ENCODE assay signal across 8 cellular contexts in genomic region chr17:80220709-80221215, GRCh38. TPM values are rescaled to one million over a fixed set of nuclear protein-coding genes. Genes with fewer than 3 reads are reported as not detected.
DNase-seq lines count a peak whose midpoint lies in the region; ATAC-seq and TF ChIP-seq lines count a peak whose summit lies in the region.

No MANE protein-coding gene starts in this region.

- no peaks in the 10 kb centered on the region for H3K9me3 ChIP-seq in neural cell (ENCODE audit: low read length)

- peaks cover 7% of the 10 kb centered on the region for H3K36me3 Mint-ChIP-seq in activated CD8-positive, alpha-beta memory T cell treated with anti-CD3 and anti-CD28 coated beads, Interleukin-2, amount 10 ng/mL, durations not matched to agents 7 days and 5 days

- H3K4me3 Mint-ChIP-seq in activated CD8-positive, alpha-beta memory T cell treated with anti-CD3 and anti-CD28 coated beads, Interleukin-2, amount 10 ng/mL, durations not matched to agents 7 days and 5 days = peak overlapping the region; percentile 56

- peak overlapping the region; percentile 8 for H2AFZ ChIP-seq in neural cell (ENCODE audit: low read depth, low read length)

- H3K9me3 Mint-ChIP-seq in activated CD8-positive, alpha-beta memory T cell treated with anti-CD3 and anti-CD28 coated beads, Interleukin-2, amount 10 ng/mL, durations not matched to agents 7 days and 5 days (ENCODE audit: low read depth) = no peaks in the 10 kb centered on the region

- TF ChIP-seq CTCF in AG04449 (IDR thresholded peaks at IDR 0.05; ENCODE audit: insufficient read depth, low read length, missing control alignments) (no peak), fibroblast of the aortic adventitia (IDR thresholded peaks at IDR 0.05; ENCODE audit: insufficient read depth, low read length) (no peak), neural cell (IDR thresholded peaks at IDR 0.05; ENCODE audit: poor library complexity, severe bottlenecking) (no peak)

- no peaks in the 10 kb centered on the region for H3K9me2 ChIP-seq in neural cell (ENCODE audit: insufficient read depth, low read length)

- peaks cover 4% of the 10 kb centered on the region for H3K27me3 Mint-ChIP-seq in activated CD8-positive, alpha-beta memory T cell treated with anti-CD3 and anti-CD28 coated beads, Interleukin-2, amount 10 ng/mL, durations not matched to agents 7 days and 5 days

- CTCF ChIA-PET in AG04449 (lab: Yijun Ruan, JAX) = no interaction called here
- CTCF ChIA-PET in HEK293T (lab: Yijun Ruan, JAX) = no interaction called here
- CTCF ChIA-PET in activated CD8-positive, alpha-beta memory T cell treated with anti-CD3 and anti-CD28 coated beads, Interleukin-2, amount 10 ng/mL, durations not matched to agents 7 days and 5 days (lab: Charles Lee) = interaction anchor here (3.3 kb wide), 1 partner anchor 24 kb away, joined by 14 read pairs; no protein-coding TSS in a partner anchor

- no peaks in the 10 kb centered on the region for H3K27me3 ChIP-seq in neural cell (ENCODE audit: insufficient read depth, low read depth, low read length)

- H3K4me2 ChIP-seq in neural cell (ENCODE audit: low read length) = peak overlapping the region; percentile 78

- POLR2A ChIA-PET in AG04449 (lab: Yijun Ruan, JAX) = no interaction called here
- POLR2A ChIA-PET in HEK293T (lab: Yijun Ruan, JAX) = interaction anchor here (0.8 to 1.4 kb wide), 7 partner anchors 9 to 119 kb away, joined by 3 to 6 read pairs (median 4); partner anchors contain the start of gene GAA

- no peak for TF ChIP-seq POLR2A in erythroblast (IDR thresholded peaks at IDR 0.05; ENCODE audit: low read length)

- H3K4me1 Mint-ChIP-seq in activated CD8-positive, alpha-beta memory T cell treated with anti-CD3 and anti-CD28 coated beads, Interleukin-2, amount 10 ng/mL, durations not matched to agents 7 days and 5 days = peaks cover 19% of the 10 kb centered on the region

- no peaks in the 10 kb centered on the region for H3K79me2 ChIP-seq in neural cell (replicated peaks; ENCODE audit: insufficient read depth, low read length)

- no peak for TF ChIP-seq EP300 in neural cell (conservative IDR thresholded peaks at IDR 0.05; ENCODE audit: poor library complexity, severe bottlenecking)

- ATAC-seq in activated CD8-positive, alpha-beta memory T cell treated with anti-CD3 and anti-CD28 coated beads, Interleukin-2, amount 10 ng/mL, durations not matched to agents 7 days and 5 days = no peak
- no peak for ATAC-seq in HG03108 (IDR thresholded peaks at IDR 0.05; ENCODE audit: unreplicated experiment)

- no peaks in the 10 kb centered on the region for H3K36me3 ChIP-seq in neural cell (ENCODE audit: insufficient read depth, low read length)

- H3K9ac ChIP-seq in neural cell (ENCODE audit: low read length) = peak overlapping the region; percentile 69

- no peak for TF ChIP-seq RAD21 in neural cell (conservative IDR thresholded peaks at IDR 0.05)

- no peak overlapping the region for H3K27ac ChIP-seq in neural cell (ENCODE audit: low read length)

- peak overlapping the region; percentile 78 for H3K4me3 ChIP-seq in AG04449 (ENCODE audit: low read depth, low read length)
- H3K4me3 ChIP-seq in fibroblast of the aortic adventitia (ENCODE audit: low read depth, low read length) = peak overlapping the region; percentile 86
- peak overlapping the region; percentile 85 for H3K4me3 ChIP-seq in neural cell (ENCODE audit: low read length)

- no peaks in the 10 kb centered on the region for H3F3A ChIP-seq in neural cell (ENCODE audit: insufficient read depth, low read length, poor library complexity, severe bottlenecking)

- no peaks in the 10 kb centered on the region for H4K20me1 ChIP-seq in neural cell (ENCODE audit: insufficient read depth)

- H3K27ac Mint-ChIP-seq in activated CD8-positive, alpha-beta memory T cell treated with anti-CD3 and anti-CD28 coated beads, Interleukin-2, amount 10 ng/mL, durations not matched to agents 7 days and 5 days = no peak overlapping the region

- DNase-seq in AG04449 (ENCODE audit: low read depth, low spot score) = no peak
- DNase-seq in HEK293T (ENCODE audit: extremely low spot score) = peak; percentile 57
- DNase-seq in activated CD8-positive, alpha-beta memory T cell treated with anti-CD3 and anti-CD28 coated beads, Interleukin-2, amount 10 ng/mL, durations not matched to agents 7 days and 5 days = no peak
- DNase-seq in fibroblast of the aortic adventitia (ENCODE audit: low read depth) = peak; percentile 22
- DNase-seq in islet precursor cell = no peak
- DNase-seq in erythroblast (lab: John Stamatoyannopoulos, UW) = no peak

TF ChIP-seq in HEK293T, 16 proteins besides CTCF, POLR2A, EP300 and RAD21:
- TF ChIP-seq FOXK2 (IDR thresholded peaks at IDR 0.05) (no peak), FOXA1 (IDR thresholded peaks at IDR 0.05) (no peak), ARNT (IDR thresholded peaks at IDR 0.05) (no peak), ELF4 (IDR thresholded peaks at IDR 0.05) (no peak), LEF1 (IDR thresholded peaks at IDR 0.05; ENCODE audit: borderline replicate concordance) (no peak), PKNOX1 (IDR thresholded peaks at IDR 0.05) (no peak)

TF ChIP-seq in neural cell, 6 proteins besides CTCF, POLR2A, EP300 and RAD21:
- no peak for TF ChIP-seq MXI1 (conservative IDR thresholded peaks at IDR 0.05; ENCODE audit: poor library complexity, severe bottlenecking)

RNA-seq across cellular contexts. Expression of gene SLC26A11, which starts 0.5 kb away (rescaled TPM):
- 1 to 10 TPM; 4.3 to 8.6 TPM for total RNA-seq in activated CD8-positive, alpha-beta memory T cell treated with anti-CD3 and anti-CD28 coated beads, Interleukin-2, amount 10 ng/mL, durations not matched to agents 7 days and 5 days
- total RNA-seq in fibroblast of the aortic adventitia (ENCODE audit: low replicate concordance) = 8.5 and 12.2 TPM in 2 replicates
- polyA plus RNA-seq in neural cell = 18.6 and 31.1 TPM in 2 replicates
- 15.7 and 17.0 TPM in 2 replicates for polyA minus RNA-seq in neural cell

RNA-seq across cellular contexts. Expression of gene SGSH, which starts 0.6 kb away (rescaled TPM):
- total RNA-seq in activated CD8-positive, alpha-beta memory T cell treated with anti-CD3 and anti-CD28 coated beads, Interleukin-2, amount 10 ng/mL, durations not matched to agents 7 days and 5 days = 10 to 100 TPM; 15.4 to 22.1 TPM
- 17.6 and 80.9 TPM in 2 replicates for total RNA-seq in fibroblast of the aortic adventitia (ENCODE audit: low replicate concordance)
- polyA plus RNA-seq in neural cell = 8.0 and 9.3 TPM in 2 replicates
- polyA minus RNA-seq in neural cell = 6.1 and 11.0 TPM in 2 replicates

RNA-seq across cellular contexts. Expression of gene RNF213, which starts 39.9 kb away (rescaled TPM):
- total RNA-seq in activated CD8-positive, alpha-beta memory T cell treated with anti-CD3 and anti-CD28 coated beads, Interleukin-2, amount 10 ng/mL, durations not matched to agents 7 days and 5 days = 1,000 to 10,000 TPM in 1 of 2 experiments, 100 to 1,000 TPM in 1; 597 to 1,208 TPM
- 88.7 and 143 TPM in 2 replicates for total RNA-seq in fibroblast of the aortic adventitia (ENCODE audit: low replicate concordance)
- polyA plus RNA-seq in neural cell = 1.4 and 1.5 TPM in 2 replicates
- polyA minus RNA-seq in neural cell = 3.9 and 5.2 TPM in 2 replicates

RNA-seq across cellular contexts. Expression of gene CARD14, which starts 50.9 kb away (rescaled TPM):
- total RNA-seq in activated CD8-positive, alpha-beta memory T cell treated with anti-CD3 and anti-CD28 coated beads, Interleukin-2, amount 10 ng/mL, durations not matched to agents 7 days and 5 days = not detected
- total RNA-seq in fibroblast of the aortic adventitia (ENCODE audit: low replicate concordance) = 0.09 TPM in 1 of 2 replicates, not detected in the other
- 0.12 TPM in 1 of 2 replicates, not detected in the other for polyA plus RNA-seq in neural cell
- not detected in 2 replicates for polyA minus RNA-seq in neural cell

Comparison
In these comparisons a context has a peak if more than half of its experiments do, and no peak if none do; other contexts are left out.
1. DNase-seq: peak in HEK293T (single experiment) and fibroblast of the aortic adventitia (single experiment); none in AG04449 (single experiment), activated CD8-positive, alpha-beta memory T cell treated with anti-CD3 and anti-CD28 coated beads, Interleukin-2, amount 10 ng/mL, durations not matched to agents 7 days and 5 days (single experiment), islet precursor cell (single experiment) and erythroblast (0 of 2).
2. Peak in every context shown above with its lines, with median percentiles within 50 percentile points of each other: H3K4me3 ChIP-seq.